ENCODE assay signal across 18 cellular contexts in the genomic region with DNA sequence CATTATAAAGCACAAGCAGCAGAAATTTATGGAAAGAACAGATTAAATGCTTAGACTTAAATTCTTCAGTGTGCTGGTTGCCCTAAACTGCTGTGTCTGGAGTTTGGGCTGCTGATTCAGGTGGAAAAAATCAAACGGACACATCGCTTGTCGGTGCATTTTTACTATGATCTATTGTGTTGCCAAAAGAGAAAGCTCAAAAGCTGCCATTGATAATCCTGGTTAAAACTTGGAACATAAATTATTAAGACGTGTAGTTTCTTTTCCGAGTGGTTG.
DNase-seq lines count a peak whose midpoint lies in the region; ATAC-seq and TF ChIP-seq lines count a peak whose summit lies in the region.
"Had no signal": no experiment of that assay in that cellular context is flagged by ENCODE, and none has a peak within 500 bp of the region (broad histone marks: within the 10 kb centered on the region; RNA-seq: fewer than 3 reads in every experiment).

No MANE protein-coding gene starts in this region.

- H3K27ac ChIP-seq in VCaP (peak overlapping the region; percentile 21), rectal smooth muscle tissue (ENCODE audit: low read depth, low read length) (no peak overlapping the region)

- POLR2A ChIA-PET in AG04449 (lab: Yijun Ruan, JAX) = no interaction called here

- peaks cover 9% of the 10 kb centered on the region for H3K4me1 ChIP-seq in rectal smooth muscle tissue (ENCODE audit: control insufficient read depth, insufficient read depth, low read length)

- TF ChIP-seq CTCF in AG04449 (IDR thresholded peaks at IDR 0.05; ENCODE audit: insufficient read depth, low read length, missing control alignments) (no peak), VCaP (conservative IDR thresholded peaks at IDR 0.05) (no peak), fibroblast of villous mesenchyme (IDR thresholded peaks at IDR 0.05; ENCODE audit: insufficient read depth, low read depth, low read length) (no peak)

- H3K4me3 ChIP-seq in AG04449 (ENCODE audit: low read depth, low read length) (peak overlapping the region; percentile 37), fibroblast of villous mesenchyme (ENCODE audit: low read depth, low read length) (peak overlapping the region; percentile 21), rectal smooth muscle tissue (ENCODE audit: low read length) (peak overlapping the region; percentile 43)

- no peaks in the 10 kb centered on the region for H3K27me3 ChIP-seq in rectal smooth muscle tissue (ENCODE audit: control insufficient read depth, insufficient read depth, low read length)

- DNase-seq in AG04449 (ENCODE audit: low read depth, low spot score) (no peak), fibroblast of villous mesenchyme (ENCODE audit: low read depth) (no peak), amniotic stem cell (lab: John Stamatoyannopoulos, UW) (no peak), COLO829 (ENCODE audit: low spot score) (no peak), Ammon's horn (ENCODE audit: low spot score) (no peak)
- DNase-seq: activated CD8-positive, alpha-beta T cell treated with anti-CD3 and anti-CD28 coated beads for 36 hours; Caco-2; cerebellar nuclear complex; H9; kidney glomerular epithelial cell; NCI-H1105 treated with DMSO at 0.1 percent for 48 hours; NCI-H2171 treated with DMSO at 0.1 percent for 48 hours; NCI-H82; stimulated activated CD4-positive, alpha-beta T cell treated with anti-CD3 and anti-CD28 coated beads, Interleukin-12 subunit alpha, Interleukin-12 subunit beta, amount 100 ng/mL, for 4 hours; stimulated activated naive CD4-positive, alpha-beta T cell had no signal

- CTCF ChIA-PET in AG04449 (lab: Yijun Ruan, JAX) = interaction anchor here (3.2 kb wide), 1 partner anchor 8 kb away, joined by 12 read pairs; no protein-coding TSS in a partner anchor

- no peak for ATAC-seq in GM21515 (IDR thresholded peaks at IDR 0.05; ENCODE audit: unreplicated experiment)
- ATAC-seq: activated CD8-positive, alpha-beta T cell treated with anti-CD3 and anti-CD28 coated beads for 36 hours had no signal

- H3K9ac ChIP-seq in rectal smooth muscle tissue (ENCODE audit: low read length) = no peak overlapping the region

- H3K36me3 ChIP-seq in rectal smooth muscle tissue (ENCODE audit: control insufficient read depth, insufficient read depth, low read length) = no peaks in the 10 kb centered on the region
